14 cellular contexts compared by ENCODE assay signal in genomic region chr3:172569128-172570008, GRCh38.
"Had no signal": no experiment of that assay in that cellular context is flagged by ENCODE, and none has a peak within 500 bp of the region (broad histone marks: within the 10 kb centered on the region; RNA-seq: fewer than 3 reads in every experiment).

No MANE protein-coding gene starts in this region.

- ATAC-seq: esophagus mucosa; left cardiac atrium; naive thymus-derived CD4-positive, alpha-beta T cell; sciatic nerve; stimulated activated naive CD8-positive, alpha-beta T cell treated with anti-CD3 and anti-CD28 coated beads, Interleukin-15, Interleukin-2, amounts not matched to agents 100 U/mL and 50 U/mL, for 24 hours had no signal

- DNase-seq: activated CD4-positive, alpha-beta memory T cell treated with anti-CD3 and anti-CD28 coated beads, Interleukin-2, amount 10 ng/mL, durations not matched to agents 7 days and 5 days; activated CD4-positive, alpha-beta T cell treated with anti-CD3 and anti-CD28 coated beads for 1 hour; activated naive CD4-positive, alpha-beta T cell treated with anti-CD3 and anti-CD28 coated beads, Interleukin-2, amount 10 ng/mL, durations not matched to agents 7 days and 5 days; amygdala; endodermal cell; immature natural killer cell; left cardiac atrium; naive thymus-derived CD4-positive, alpha-beta T cell; occipital lobe; stimulated activated CD4-positive, alpha-beta T cell treated with anti-CD3 and anti-CD28 coated beads, Interleukin-2, amount 100 ng/mL, for 24 hours; stimulated activated naive CD8-positive, alpha-beta T cell treated with anti-CD3 and anti-CD28 coated beads, Interleukin-15, Interleukin-2, amounts not matched to agents 100 U/mL and 50 U/mL, for 24 hours; upper lobe of left lung had no signal

- H3K36me3 ChIP-seq: upper lobe of left lung had no signal

- H3K9me3 ChIP-seq: upper lobe of left lung had no signal

- H3K4me3 ChIP-seq: upper lobe of left lung had no signal

- H3K27me3 ChIP-seq: upper lobe of left lung had no signal

- H3K27ac ChIP-seq: upper lobe of left lung had no signal
